Comparison of ENCODE assay signal across 8 cellular contexts in genomic region chr19:18437481-18438330, GRCh38. TPM values are rescaled to one million over a fixed set of nuclear protein-coding genes. Genes with fewer than 3 reads are reported as not detected.
A peak's percentile ranks its signal among the peaks of the same experiment; 100 is the strongest.
DNase-seq lines count a peak whose midpoint lies in the region; TF ChIP-seq lines count a peak whose summit lies in the region.

Gene ISYNA1 (minus strand): TSS chr19:18438133. CDS start chr19:18437979, 154 bp downstream.

- POLR2A ChIA-PET in activated CD4-positive, alpha-beta memory T cell treated with anti-CD3 and anti-CD28 coated beads, Interleukin-2, amount 10 ng/mL, durations not matched to agents 7 days and 5 days (lab: Charles Lee) = interaction anchor here (0.9 to 1.6 kb wide), 3 partner anchors 16 to 120 kb away, joined by 3 to 6 read pairs (median 4); partner anchors contain the start of gene KXD1

- no peak for DNase-seq in G401 (ENCODE audit: low spot score)
- no peak for DNase-seq in LNCaP clone FGC (ENCODE audit: low read depth)
- DNase-seq in activated CD4-positive, alpha-beta memory T cell treated with anti-CD3 and anti-CD28 coated beads, Interleukin-2, amount 10 ng/mL, durations not matched to agents 7 days and 5 days = no peak
- no peak for DNase-seq in HPDE6-E6E7 (ENCODE audit: extremely low spot score)
- DNase-seq in NK-92 (lab: John Stamatoyannopoulos, UW; ENCODE audit: unreplicated experiment) = no peak

- H3K9me3 ChIP-seq in mesodermal cell (ENCODE audit: control insufficient read depth, low read length) = no peaks in the 10 kb centered on the region
- no peaks in the 10 kb centered on the region for H3K9me3 ChIP-seq in stomach smooth muscle (ENCODE audit: control insufficient read depth in 2 of 2, low read length in 2 of 2)

- no peak for TF ChIP-seq CTCF in LNCaP clone FGC (IDR thresholded peaks at IDR 0.05; ENCODE audit: control insufficient read depth, extremely low read depth, insufficient read depth)

- H3K4me3 ChIP-seq in LNCaP clone FGC (ENCODE audit: low read depth, low read length) = peak within 1 kb of the TSS; percentile 64
- H3K4me3 ChIP-seq in mesodermal cell (ENCODE audit: extremely low read depth, insufficient read depth, low read length, poor library complexity, severe bottlenecking) = peak within 1 kb of the TSS; percentile 60
- H3K4me3 ChIP-seq in stomach smooth muscle (ENCODE audit: low read length in 2 of 2) = peak within 1 kb of the TSS; percentile 43 to 69

- in situ Hi-C loops in G401 (cut with HindIII; ENCODE audit: low sequenced_read_pairs) = no loop called here
- in situ Hi-C loops in endometrial microvascular endothelial cells (cut with HindIII; ENCODE audit: inconsistent ontology term, low pct_unique_long_range_greater_than_20kb, low sequenced_read_pairs) = no loop called here

- H3K4me1 ChIP-seq in mesodermal cell (ENCODE audit: control insufficient read depth, insufficient read depth, low read length, poor library complexity, severe bottlenecking) = peaks cover 50% of the 10 kb centered on the region
- peaks cover 34% of the 10 kb centered on the region for H3K4me1 ChIP-seq in stomach smooth muscle (ENCODE audit: control insufficient read depth, insufficient read depth, low read length)

- H3K4me3 Mint-ChIP-seq in activated CD4-positive, alpha-beta memory T cell treated with anti-CD3 and anti-CD28 coated beads, Interleukin-2, amount 10 ng/mL, durations not matched to agents 7 days and 5 days = peak within 1 kb of the TSS; percentile 55

- peaks cover 2 to 17% of the 10 kb centered on the region in 2 donors for H3K27me3 ChIP-seq in stomach smooth muscle (ENCODE audit: control insufficient read depth in 1 of 2, insufficient read depth in 2 of 2, low read length in 2 of 2)

- peak within 1 kb of the TSS; percentile 97 for H3K27ac ChIP-seq in mesodermal cell (ENCODE audit: low read depth, low read length, severe bottlenecking)
- no peak within 1 kb of the TSS for H3K27ac ChIP-seq in stomach smooth muscle (ENCODE audit: low read length)

- peaks cover 31% of the 10 kb centered on the region for H3K36me3 Mint-ChIP-seq in activated CD4-positive, alpha-beta memory T cell treated with anti-CD3 and anti-CD28 coated beads, Interleukin-2, amount 10 ng/mL, durations not matched to agents 7 days and 5 days (ENCODE audit: low read depth)

- H3K36me3 ChIP-seq in mesodermal cell (ENCODE audit: control insufficient read depth, insufficient read depth, low read length) (peaks cover 25% of the 10 kb centered on the region), stomach smooth muscle (ENCODE audit: control insufficient read depth in 2 of 2, insufficient read depth in 2 of 2, low read length in 2 of 2) (no peaks in the 10 kb centered on the region)

- H3K9ac ChIP-seq in stomach smooth muscle (ENCODE audit: low read length in 2 of 2) = no peak within 1 kb of the TSS

- H3K4me1 Mint-ChIP-seq in activated CD4-positive, alpha-beta memory T cell treated with anti-CD3 and anti-CD28 coated beads, Interleukin-2, amount 10 ng/mL, durations not matched to agents 7 days and 5 days = peaks cover 42% of the 10 kb centered on the region

- peaks cover 5% of the 10 kb centered on the region for H3K9me3 Mint-ChIP-seq in activated CD4-positive, alpha-beta memory T cell treated with anti-CD3 and anti-CD28 coated beads, Interleukin-2, amount 10 ng/mL, durations not matched to agents 7 days and 5 days

- CTCF ChIA-PET in activated CD4-positive, alpha-beta memory T cell treated with anti-CD3 and anti-CD28 coated beads, Interleukin-2, amount 10 ng/mL, durations not matched to agents 7 days and 5 days (lab: Charles Lee) = no interaction called here

- H3K27ac Mint-ChIP-seq in activated CD4-positive, alpha-beta memory T cell treated with anti-CD3 and anti-CD28 coated beads, Interleukin-2, amount 10 ng/mL, durations not matched to agents 7 days and 5 days = no peak within 1 kb of the TSS

- 0 to 1% methylated on average over 64 to 72 of the region's 99 CpGs for WGBS in mesodermal cell (ENCODE audit: insufficient coverage in 2 of 2), 2 experiments

- H3K27me3 Mint-ChIP-seq in activated CD4-positive, alpha-beta memory T cell treated with anti-CD3 and anti-CD28 coated beads, Interleukin-2, amount 10 ng/mL, durations not matched to agents 7 days and 5 days = no peaks in the 10 kb centered on the region

RNA-seq across cellular contexts. Expression of gene ISYNA1, which starts in this region (rescaled TPM):
- total RNA-seq in G401 (2014; rRNA removed; shearing (Covaris generic)) = 251 and 359 TPM in 2 replicates
- total RNA-seq in activated CD4-positive, alpha-beta memory T cell treated with anti-CD3 and anti-CD28 coated beads, Interleukin-2, amount 10 ng/mL, durations not matched to agents 7 days and 5 days = 10 to 100 TPM; 16.7 to 18.0 TPM
- 22.4 TPM for total RNA-seq in endometrial microvascular endothelial cells (ENCODE audit: inconsistent ontology term)
- 302 TPM for polyA plus RNA-seq in mesodermal cell (2013, experiment 1 of 2)
- polyA plus RNA-seq in mesodermal cell (2013, experiment 2 of 2) = 255 TPM

Comparison
In these comparisons a context has a peak if more than half of its experiments do, and no peak if none do; other contexts are left out.
1. RNA of gene ISYNA1 (total RNA-seq): 251 to 359 TPM in G401; 22.4 TPM in endometrial microvascular endothelial cells (single experiment) and 16.7 to 18.0 TPM in activated CD4-positive, alpha-beta memory T cell treated with anti-CD3 and anti-CD28 coated beads, Interleukin-2, amount 10 ng/mL, durations not matched to agents 7 days and 5 days; every median in the first group is over 10 times any median in the second.
2. Peak in every context shown above with its lines, with median percentiles within 50 percentile points of each other: H3K4me3 ChIP-seq.